In genomic region chr2:224909885-224910517, GRCh38 we compare ENCODE assay signal across 8 cellular contexts.
DNase-seq lines count a peak whose midpoint lies in the region; ATAC-seq and TF ChIP-seq lines count a peak whose summit lies in the region.

No MANE protein-coding gene starts in this region.

- DNase-seq in DMS 273 (lab: John Stamatoyannopoulos, UW; ENCODE audit: unreplicated experiment) (peak; percentile 55), DMS 273 treated with DMSO at 0.1 percent for 48 hours (lab: John Stamatoyannopoulos, UW) (no peak), RWPE2 (ENCODE audit: low spot score) (no peak), epithelial cell of proximal tubule (ENCODE audit: low read depth) (peak; percentile 90), DMS79 (lab: John Stamatoyannopoulos, UW) (no peak), DMS79 treated with DMSO at 0.1 percent for 48 hours (lab: John Stamatoyannopoulos, UW) (no peak)
- DNase-seq in natural killer cell treated with Interleukin-12 subunit alpha and Interleukin-12 subunit beta and Interleukin-15 and Interleukin-18, amount 100 ng/mL, for 72 hours (ENCODE audit: low spot score): peak; percentile 66

- H3K36me3 Mint-ChIP-seq in natural killer cell treated with Interleukin-12 subunit alpha and Interleukin-12 subunit beta and Interleukin-15 and Interleukin-18, amount 100 ng/mL, for 72 hours: peaks cover 20% of the 10 kb centered on the region

- peaks cover 48 to 56% of the 10 kb centered on the region in 2 donors for H3K4me1 Mint-ChIP-seq in natural killer cell treated with Interleukin-12 subunit alpha and Interleukin-12 subunit beta and Interleukin-15 and Interleukin-18, amount 100 ng/mL, for 72 hours (ENCODE audit: low read depth in 2 of 2)

- no peaks in the 10 kb centered on the region for H3K36me3 ChIP-seq in RWPE2 (ENCODE audit: low read depth)

- H3K27ac ChIP-seq in RWPE2 (ENCODE audit: poor library complexity, severe bottlenecking): no peak overlapping the region

- peaks cover 5% of the 10 kb centered on the region for H3K4me1 ChIP-seq in RWPE2 (ENCODE audit: insufficient read depth, poor library complexity, severe bottlenecking)

- H3K4me3 ChIP-seq in RWPE2 (ENCODE audit: severe bottlenecking) (no peak overlapping the region), epithelial cell of proximal tubule (ENCODE audit: low read depth, low read length) (no peak overlapping the region)

- peak overlapping the region; percentile 3 for H3K4me3 Mint-ChIP-seq in natural killer cell treated with Interleukin-12 subunit alpha and Interleukin-12 subunit beta and Interleukin-15 and Interleukin-18, amount 100 ng/mL, for 72 hours

- ATAC-seq in HG03196 (IDR thresholded peaks at IDR 0.05; ENCODE audit: unreplicated experiment): peak; percentile 56
- peak; percentile 73 for ATAC-seq in RWPE2 (ENCODE audit: low read depth)
- peak; percentile 81 to 93 for ATAC-seq in natural killer cell treated with Interleukin-12 subunit alpha and Interleukin-12 subunit beta and Interleukin-15 and Interleukin-18, amount 100 ng/mL, for 72 hours

- no peak for TF ChIP-seq CTCF in RWPE2 (IDR thresholded peaks at IDR 0.05; ENCODE audit: poor library complexity, severe bottlenecking)
- TF ChIP-seq CTCF in epithelial cell of proximal tubule (conservative IDR thresholded peaks at IDR 0.05; ENCODE audit: low read depth, low read length): no peak

- H3K27ac Mint-ChIP-seq in natural killer cell treated with Interleukin-12 subunit alpha and Interleukin-12 subunit beta and Interleukin-15 and Interleukin-18, amount 100 ng/mL, for 72 hours: peak overlapping the region; percentile 21 to 59

- no peaks in the 10 kb centered on the region for H3K27me3 ChIP-seq in RWPE2 (ENCODE audit: insufficient read depth, poor library complexity, severe bottlenecking)

- H3K27me3 Mint-ChIP-seq in natural killer cell treated with Interleukin-12 subunit alpha and Interleukin-12 subunit beta and Interleukin-15 and Interleukin-18, amount 100 ng/mL, for 72 hours: no peaks in the 10 kb centered on the region

- no peaks in the 10 kb centered on the region for H3K9me3 ChIP-seq in RWPE2 (ENCODE audit: severe bottlenecking)

- no peaks in the 10 kb centered on the region for H3K9me3 Mint-ChIP-seq in natural killer cell treated with Interleukin-12 subunit alpha and Interleukin-12 subunit beta and Interleukin-15 and Interleukin-18, amount 100 ng/mL, for 72 hours

Comparison
In these comparisons a context has a peak if more than half of its experiments do, and no peak if none do; other contexts are left out.
1. DNase-seq: peak in DMS 273 (single experiment), epithelial cell of proximal tubule (single experiment) and natural killer cell treated with Interleukin-12 subunit alpha and Interleukin-12 subunit beta and Interleukin-15 and Interleukin-18, amount 100 ng/mL, for 72 hours (single experiment); none in DMS 273 treated with DMSO at 0.1 percent for 48 hours (single experiment), RWPE2 (single experiment), DMS79 (single experiment) and DMS79 treated with DMSO at 0.1 percent for 48 hours (single experiment).
2. Peak in every context shown above with its lines, with median percentiles within 50 percentile points of each other: ATAC-seq.